ENCODE assay signal across 9 cellular contexts in the genomic region with DNA sequence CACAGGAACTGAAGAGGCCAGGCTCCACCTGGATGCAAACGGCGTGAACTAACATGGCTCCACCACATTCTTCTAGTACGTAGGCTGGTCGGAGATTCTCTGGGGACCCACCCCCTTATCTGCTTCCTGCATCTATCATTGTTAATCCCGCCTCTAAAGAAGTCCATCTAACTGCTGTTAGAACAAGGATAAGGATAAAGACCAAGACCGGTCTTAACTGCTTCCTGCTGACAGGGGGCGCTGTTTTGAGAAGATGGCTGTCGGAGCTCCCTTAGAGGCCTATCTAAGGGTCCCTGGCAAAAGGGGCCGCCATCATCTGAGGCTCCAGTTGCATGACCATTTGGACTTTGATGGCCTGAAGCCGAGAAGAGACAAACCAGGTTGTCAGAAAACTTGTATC. TPM values are rescaled to one million over a fixed set of nuclear protein-coding genes. Genes with fewer than 3 reads are reported as not detected.
DNase-seq lines count a peak whose midpoint lies in the region; ATAC-seq, FAIRE-seq and TF ChIP-seq lines count a peak whose summit lies in the region.
"Had no signal": no experiment of that assay in that cellular context is flagged by ENCODE, and none has a peak within 500 bp of the region (broad histone marks: within the 10 kb centered on the region; RNA-seq: fewer than 3 reads in every experiment).

No MANE protein-coding gene starts in this region.

- H3K23ac ChIP-seq in H1 (ENCODE audit: insufficient read length), result no peak overlapping the region

- H2BK120ac ChIP-seq in H1 (replicated peaks; ENCODE audit: low read depth, low read length), result no peak overlapping the region

- H3K27ac ChIP-seq in H1 (ENCODE audit: low read depth, low read length), result no peak overlapping the region

- H3K27ac Mint-ChIP-seq in osteocyte (ENCODE audit: unreplicated experiment), result no peak overlapping the region

- H3K36me3 ChIP-seq in H1 (ENCODE audit: control insufficient read depth in 2 of 4, insufficient read depth in 4 of 4, low read length in 3 of 4), result no peaks in the 10 kb centered on the region

- no peaks in the 10 kb centered on the region for H3K4me1 ChIP-seq in H1 (replicated peaks in 1 of 4; ENCODE audit: control insufficient read depth in 3 of 4, insufficient read depth in 4 of 4, low read length in 3 of 4)

- H2BK20ac ChIP-seq in H1 (ENCODE audit: low read length), result no peak overlapping the region

- peak; percentile 32 to 76 (median 52) for TF ChIP-seq CTCF in H1 (IDR thresholded peaks at IDR 0.05; ENCODE audit: control extremely low read depth in 1 of 3, insufficient read depth in 1 of 3, low read depth in 1 of 3, low read length in 3 of 3)
- TF ChIP-seq CTCF in osteocyte (IDR thresholded peaks at IDR 0.05), result peak; percentile 47

- FAIRE-seq in H1 (lab: Jason Lieb, UNC), result peak; percentile 88
- FAIRE-seq: TTC549 had no signal

- H4K5ac ChIP-seq in H1 (ENCODE audit: insufficient read length, low read depth, low read length), result no peak overlapping the region

- TF ChIP-seq EP300 in H1 (IDR thresholded peaks at IDR 0.05; ENCODE audit: borderline replicate concordance in 1 of 2, low read depth in 2 of 2, low read length in 2 of 2), result no peak

- no peak overlapping the region for H2AFZ ChIP-seq in H1 (ENCODE audit: low read length)

- CTCF ChIA-PET in H1 (lab: Charles Lee; ENCODE audit: partially characterized antibody), result interaction anchor here (0.6 to 1.6 kb wide), 13 partner anchors 9 to 401 kb away, joined by 3 to 12 read pairs (median 3); no protein-coding TSS in a partner anchor

- H3K56ac ChIP-seq in H1 (replicated peaks; ENCODE audit: insufficient read length, low read depth, low read length), result no peak overlapping the region

- H2BK5ac ChIP-seq in H1 (ENCODE audit: low read depth, low read length), result no peak overlapping the region

- no peaks in the 10 kb centered on the region for H4K20me1 ChIP-seq in H1 (replicated peaks in 1 of 2; ENCODE audit: control insufficient read depth in 1 of 2, insufficient read depth in 2 of 2, low read length in 2 of 2)

- H3K27me3 ChIP-seq in H1 (replicated peaks in 1 of 4; ENCODE audit: control insufficient read depth in 3 of 4, extremely low read depth in 1 of 4, insufficient read depth in 3 of 4, low read length in 3 of 4), result no peaks in the 10 kb centered on the region

- no peak overlapping the region for H2BK15ac ChIP-seq in H1 (ENCODE audit: low read length)

- WGBS in H1 (ENCODE audit: extremely low coverage in 1 of 2, insufficient coverage in 1 of 2, insufficient read length in 1 of 2, insufficient replicate concordance in 2 of 2, low coverage in 1 of 2, low lambda C conversion rate in 2 of 2, missing lambda C conversion rate in 1 of 2), 2 experiments, result 54% methylated on average over 10 of the region's 10 CpGs; no CpG with 5 or more reads in 1 of the 2 experiments

- H3K14ac ChIP-seq in H1 (ENCODE audit: insufficient read length), result no peak overlapping the region

- H4K8ac ChIP-seq in H1 (ENCODE audit: extremely low read depth, insufficient read depth, low read length), result 0 out of 2 replicates have a peak overlapping the region, but pooled peaks have one; percentile 7

- 0 out of 4 replicates have a peak overlapping the region, but pooled peaks of 1 of the 2 experiments have one; percentile 18 for H3K4me2 ChIP-seq in H1 (ENCODE audit: insufficient read depth in 1 of 2, low read depth in 2 of 2, low read length in 2 of 2)

- peak; percentile 31 to 42; a peak in 2 of 4 replicates for TF ChIP-seq RAD21 in H1 (IDR thresholded peaks at IDR 0.05 in 1 of 2, conservative IDR thresholded peaks at IDR 0.05 in 1 of 2; ENCODE audit: low read depth in 2 of 2, low read length in 2 of 2)

- H3K9ac ChIP-seq in H1 (replicated peaks in 1 of 4; ENCODE audit: extremely low read depth in 1 of 4, low read depth in 3 of 4, low read length in 3 of 4), result no peak overlapping the region

- peak; percentile 38 to 64 for ATAC-seq in activated CD4-positive, CD25-positive, alpha-beta regulatory T cell treated with anti-CD3 and anti-CD28 coated beads, Interleukin-2, amount 50 U/mL, for 24 hours

- H3K9me3 ChIP-seq in H1 (ENCODE audit: insufficient read depth in 2 of 2, low read depth in 1 of 2, low read length in 1 of 2), result peaks cover 5 to 7% of the 10 kb centered on the region in 2 experiments; a peak in 3 of 4 replicates

- no peak overlapping the region for H2BK12ac ChIP-seq in H1 (ENCODE audit: low read depth, low read length)

- H3K27me3 Mint-ChIP-seq in osteocyte (ENCODE audit: unreplicated experiment), result peaks cover 4% of the 10 kb centered on the region

- H3K4me3 Mint-ChIP-seq in osteocyte (ENCODE audit: unreplicated experiment), result no peak overlapping the region

- no peaks in the 10 kb centered on the region for H3K4me1 Mint-ChIP-seq in osteocyte (ENCODE audit: unreplicated experiment)

- no peaks in the 10 kb centered on the region for H3K36me3 Mint-ChIP-seq in osteocyte (ENCODE audit: unreplicated experiment)

- H3K79me2 ChIP-seq in H1 (ENCODE audit: control insufficient read depth in 1 of 2, insufficient read depth in 2 of 2, low read length in 2 of 2), result no peaks in the 10 kb centered on the region

- no peaks in the 10 kb centered on the region for H3K9me3 Mint-ChIP-seq in osteocyte (ENCODE audit: unreplicated experiment)

- H3K23me2 ChIP-seq in H1 (ENCODE audit: low read depth, low read length), result no peaks in the 10 kb centered on the region

- no peak for TF ChIP-seq POLR2A in H1 (IDR thresholded peaks at IDR 0.05; ENCODE audit: control extremely low read depth in 1 of 2, low read depth in 2 of 2, low read length in 2 of 2)

- H3K79me1 ChIP-seq in H1 (ENCODE audit: low read depth, low read length), result no peaks in the 10 kb centered on the region

- 0 out of 8 replicates have a peak overlapping the region, but pooled peaks of 1 of the 4 experiments have one; percentile 10 for H3K4me3 ChIP-seq in H1 (ENCODE audit: extremely low read depth in 1 of 4, insufficient read depth in 2 of 4, low read depth in 3 of 4, low read length in 4 of 4)

- POLR2A ChIA-PET in H1 (lab: Charles Lee; ENCODE audit: partially characterized antibody), result interaction anchor here (0.9 to 2.0 kb wide), 7 partner anchors 9 to 66 kb away, joined by 3 to 13 read pairs (median 4); a partner anchor contains a TSS

- H3K4ac ChIP-seq in H1 (replicated peaks; ENCODE audit: insufficient read length, low read depth, low read length), result no peak overlapping the region

- no peak overlapping the region for H3K18ac ChIP-seq in H1 (ENCODE audit: extremely low read depth, low read length)

- no peak overlapping the region for H2AK5ac ChIP-seq in H1 (ENCODE audit: low read depth, low read length)

- no peak overlapping the region for H4K91ac ChIP-seq in H1 (replicated peaks; ENCODE audit: insufficient read length, low read length)

- DNase-seq in DMS153 (lab: John Stamatoyannopoulos, UW), result peak; percentile 14
- DNase-seq in DMS153 treated with DMSO at 0.1 percent for 48 hours (lab: John Stamatoyannopoulos, UW; ENCODE audit: unreplicated experiment), result no peak
- DNase-seq in H1 (ENCODE audit: low read depth in 1 of 2, low spot score in 2 of 2), result peak; percentile 65 to 79
- no peak for DNase-seq in osteocyte (ENCODE audit: extremely low spot score, unreplicated experiment)
- no peak for DNase-seq in GM19240 (ENCODE audit: insufficient read length, low spot score)
- DNase-seq in HK-2 (ENCODE audit: unreplicated experiment), result no peak
- no peak for DNase-seq in H4 (ENCODE audit: low spot score)

RNA-seq across cellular contexts. Expression of a gene that starts 25.8 kb away (rescaled TPM):
- 5.5 and 7.2 TPM in 2 replicates for total RNA-seq in H1 (2021; fragmentation: NEBNext Ultra II Directional; extraction: Animal tissue kit (Norgen Biotek cat#: 25700))
- polyA plus RNA-seq in H1 (2011; rRNA removed), result 9.6 and 15.8 TPM in 2 replicates
- polyA plus RNA-seq in H1 (2011; cell fraction: cytosol; rRNA removed), result 9.6 TPM
- 7.6 TPM for polyA plus RNA-seq in H1 (2011; cell fraction: nucleus; rRNA removed)
- polyA plus RNA-seq in H1 (2012, experiment 1 of 2), result 4.4 to 8.2 TPM (median 6.9 TPM) in 4 replicates
- 7.5 TPM for polyA plus RNA-seq in H1 (2012, experiment 2 of 2)
- 7.2 TPM for polyA plus RNA-seq in H1 (2013, experiment 1 of 2)
- polyA plus RNA-seq in H1 (2013, experiment 2 of 2), result 8.3 TPM
- 0.56 and 2.6 TPM in 2 replicates for polyA minus RNA-seq in H1 (2011; rRNA and poly(A)+ RNA removed)
- polyA minus RNA-seq in H1 (2011; cell fraction: cytosol; rRNA and poly(A)+ RNA removed), result 0.95 TPM
- polyA minus RNA-seq in H1 (2011; cell fraction: nucleus; rRNA and poly(A)+ RNA removed), result 0.60 TPM
- 14.6 and 15.0 TPM in 2 replicates for total RNA-seq in osteocyte
- total RNA-seq in H4 (2014; rRNA removed; shearing (Covaris generic)), result 2.4 TPM in 1 of 2 replicates, not detected in the other

RNA-seq across cellular contexts. Expression of a gene that starts 35.5 kb away (rescaled TPM):
- total RNA-seq in H1 (2021; fragmentation: NEBNext Ultra II Directional; extraction: Animal tissue kit (Norgen Biotek cat#: 25700)), result 2.1 and 2.3 TPM in 2 replicates
- 2.6 and 3.1 TPM in 2 replicates for polyA plus RNA-seq in H1 (2011; rRNA removed)
- 0.83 TPM for polyA plus RNA-seq in H1 (2011; cell fraction: cytosol; rRNA removed)
- 5.0 TPM for polyA plus RNA-seq in H1 (2011; cell fraction: nucleus; rRNA removed)
- polyA plus RNA-seq in H1 (2012, experiment 1 of 2), result 3.3 to 6.2 TPM (median 4.6 TPM) in 4 replicates
- 3.3 TPM for polyA plus RNA-seq in H1 (2012, experiment 2 of 2)
- polyA plus RNA-seq in H1 (2013, experiment 1 of 2), result 1.9 TPM
- polyA plus RNA-seq in H1 (2013, experiment 2 of 2), result 1.9 TPM
- polyA minus RNA-seq in H1 (2011; rRNA and poly(A)+ RNA removed), result 1.0 and 2.7 TPM in 2 replicates
- polyA minus RNA-seq in H1 (2011; cell fraction: cytosol; rRNA and poly(A)+ RNA removed), result not detected
- polyA minus RNA-seq in H1 (2011; cell fraction: nucleus; rRNA and poly(A)+ RNA removed), result 1.5 TPM
- 1.3 and 1.5 TPM in 2 replicates for total RNA-seq in osteocyte
- 0.43 TPM in 1 of 2 replicates, not detected in the other for total RNA-seq in H4 (2014; rRNA removed; shearing (Covaris generic))

RNA-seq across cellular contexts. Expression of a gene that starts 38.7 kb away (rescaled TPM):
- 80.3 and 86.2 TPM in 2 replicates for total RNA-seq in H1 (2021; fragmentation: NEBNext Ultra II Directional; extraction: Animal tissue kit (Norgen Biotek cat#: 25700))
- polyA plus RNA-seq in H1 (2011; rRNA removed), result 87.3 and 129 TPM in 2 replicates
- polyA plus RNA-seq in H1 (2011; cell fraction: cytosol; rRNA removed), result 118 TPM
- polyA plus RNA-seq in H1 (2011; cell fraction: nucleus; rRNA removed), result 78.9 TPM
- 61.7 to 78.1 TPM (median 68.8 TPM) in 4 replicates for polyA plus RNA-seq in H1 (2012, experiment 1 of 2)
- 197 TPM for polyA plus RNA-seq in H1 (2012, experiment 2 of 2)
- 54.7 TPM for polyA plus RNA-seq in H1 (2013, experiment 1 of 2)
- 50.5 TPM for polyA plus RNA-seq in H1 (2013, experiment 2 of 2)
- polyA minus RNA-seq in H1 (2011; rRNA and poly(A)+ RNA removed), result 125 and 150 TPM in 2 replicates
- 57.5 TPM for polyA minus RNA-seq in H1 (2011; cell fraction: cytosol; rRNA and poly(A)+ RNA removed)
- polyA minus RNA-seq in H1 (2011; cell fraction: nucleus; rRNA and poly(A)+ RNA removed), result 43.5 TPM
- 52.5 and 53.7 TPM in 2 replicates for total RNA-seq in osteocyte
- 59.5 and 61.3 TPM in 2 replicates for total RNA-seq in H4 (2014; rRNA removed; shearing (Covaris generic))

RNA-seq across cellular contexts. Expression of a gene that starts 38.9 kb away (rescaled TPM):
- 150 and 157 TPM in 2 replicates for total RNA-seq in H1 (2021; fragmentation: NEBNext Ultra II Directional; extraction: Animal tissue kit (Norgen Biotek cat#: 25700))
- 26.8 and 62.7 TPM in 2 replicates for polyA plus RNA-seq in H1 (2011; rRNA removed)
- 24.4 TPM for polyA plus RNA-seq in H1 (2011; cell fraction: cytosol; rRNA removed)
- 150 TPM for polyA plus RNA-seq in H1 (2011; cell fraction: nucleus; rRNA removed)
- polyA plus RNA-seq in H1 (2012, experiment 1 of 2), result 95.6 to 139 TPM (median 127 TPM) in 4 replicates
- polyA plus RNA-seq in H1 (2012, experiment 2 of 2), result 88.5 TPM
- polyA plus RNA-seq in H1 (2013, experiment 1 of 2), result 66.3 TPM
- 55.6 TPM for polyA plus RNA-seq in H1 (2013, experiment 2 of 2)
- polyA minus RNA-seq in H1 (2011; rRNA and poly(A)+ RNA removed), result 175 and 246 TPM in 2 replicates
- 142 TPM for polyA minus RNA-seq in H1 (2011; cell fraction: cytosol; rRNA and poly(A)+ RNA removed)
- polyA minus RNA-seq in H1 (2011; cell fraction: nucleus; rRNA and poly(A)+ RNA removed), result 162 TPM
- 148 and 149 TPM in 2 replicates for total RNA-seq in osteocyte
- 9.9 and 11.3 TPM in 2 replicates for total RNA-seq in H4 (2014; rRNA removed; shearing (Covaris generic))

RNA-seq across cellular contexts. Expression of a gene that starts 41.8 kb away (rescaled TPM):
- not detected in 2 replicates for total RNA-seq in H1 (2021; fragmentation: NEBNext Ultra II Directional; extraction: Animal tissue kit (Norgen Biotek cat#: 25700))
- 0.05 TPM in 1 of 2 replicates, not detected in the other for polyA plus RNA-seq in H1 (2011; rRNA removed)
- polyA plus RNA-seq in H1 (2011; cell fraction: cytosol; rRNA removed), result 0.04 TPM
- not detected for polyA plus RNA-seq in H1 (2011; cell fraction: nucleus; rRNA removed)
- 0.20 TPM in 1 of 4 replicates, not detected in the others for polyA plus RNA-seq in H1 (2012, experiment 1 of 2)
- not detected for polyA plus RNA-seq in H1 (2012, experiment 2 of 2)
- polyA plus RNA-seq in H1 (2013, experiment 1 of 2), result 0.04 TPM
- polyA plus RNA-seq in H1 (2013, experiment 2 of 2), result 0.02 TPM
- 0.10 TPM in 1 of 2 replicates, not detected in the other for polyA minus RNA-seq in H1 (2011; rRNA and poly(A)+ RNA removed)
- polyA minus RNA-seq in H1 (2011; cell fraction: cytosol; rRNA and poly(A)+ RNA removed), result not detected
- not detected for polyA minus RNA-seq in H1 (2011; cell fraction: nucleus; rRNA and poly(A)+ RNA removed)
- not detected in 2 replicates for total RNA-seq in osteocyte
- total RNA-seq in H4 (2014; rRNA removed; shearing (Covaris generic)), result not detected in 2 replicates

Comparison
In these comparisons a context has a peak if more than half of its experiments do, and no peak if none do; other contexts are left out.
1. DNase-seq: peak in DMS153 (single experiment) and H1 (2 of 2); none in DMS153 treated with DMSO at 0.1 percent for 48 hours (single experiment), osteocyte (single experiment), GM19240 (single experiment), HK-2 (single experiment) and H4 (single experiment).